ENCODE assay signal across 8 cellular contexts in genomic region chr1:224428713-224429112, GRCh38. TPM values are rescaled to one million over a fixed set of nuclear protein-coding genes. Genes with fewer than 3 reads are reported as not detected.
DNase-seq lines count a peak whose midpoint lies in the region; ATAC-seq, FAIRE-seq and TF ChIP-seq lines count a peak whose summit lies in the region.
"Not testable (repeated sequence)": the region's sequence is repeated elsewhere in the genome, so short reads cannot be mapped to it uniquely, and the experiment has no call there.

No MANE protein-coding gene starts in this region.

- H3K9ac ChIP-seq in K562 (ENCODE audit: insufficient read depth in 1 of 2, low read depth in 2 of 2, low read length in 2 of 2), result not testable (repeated sequence)

- ATAC-seq in T-helper 17 cell; activated T-cell treated with anti-CD3 and anti-CD28 coated beads, Interleukin-2, amount 50 U/mL, for 72 hours (replicated peaks in 1 of 2); K562; stimulated activated effector memory CD8-positive, alpha-beta T cell treated with anti-CD3 and anti-CD28 coated beads, Interleukin-12 subunit alpha, Interleukin-12 subunit beta, amount 100 ng/mL, for 72 hours: not testable (repeated sequence)

- not testable (repeated sequence) for H3K4me3 Mint-ChIP-seq in CD14-positive monocyte; HFFc6; endothelial cell (ENCODE audit: unreplicated experiment)
- H3K4me3 Mint-ChIP-seq in T-helper 17 cell (peak overlapping the region; percentile 25), osteocyte (ENCODE audit: unreplicated experiment) (peak overlapping the region; percentile 8)
- peak overlapping the region in 1 of 2 donors; percentile 49 for H3K4me3 Mint-ChIP-seq in activated T-cell treated with anti-CD3 and anti-CD28 coated beads, Interleukin-2, amount 50 U/mL, for 72 hours
- H3K4me3 Mint-ChIP-seq in stimulated activated effector memory CD8-positive, alpha-beta T cell treated with anti-CD3 and anti-CD28 coated beads, Interleukin-12 subunit alpha, Interleukin-12 subunit beta, amount 100 ng/mL, for 72 hours, result peak overlapping the region; percentile 34

- not testable (repeated sequence) for TF ChIP-seq RAD21 in K562 (CRISPR knock-in tag; conservative IDR thresholded peaks at IDR 0.05 in 1 of 2, IDR thresholded peaks at IDR 0.05 in 1 of 2)

- H3K27me3 ChIP-seq in K562 (ENCODE audit: control insufficient read depth in 2 of 2, insufficient read depth in 2 of 2, low read length in 2 of 2), result not testable (repeated sequence)

- H4K20me1 ChIP-seq in K562 (replicated peaks; ENCODE audit: control insufficient read depth, insufficient read depth, low read length), result peaks cover 17% of the 10 kb centered on the region

- not testable (repeated sequence) for H3K27me3 Mint-ChIP-seq in CD14-positive monocyte (ENCODE audit: low read depth in 3 of 3); HFFc6 (ENCODE audit: insufficient read depth); T-helper 17 cell; activated T-cell treated with anti-CD3 and anti-CD28 coated beads, Interleukin-2, amount 50 U/mL, for 72 hours (ENCODE audit: low read depth); osteocyte (ENCODE audit: unreplicated experiment)
- H3K27me3 Mint-ChIP-seq in endothelial cell (ENCODE audit: unreplicated experiment), result peaks cover 14% of the 10 kb centered on the region

- not testable (repeated sequence) for H3K27ac ChIP-seq in K562 (ENCODE audit: extremely low read depth, low read depth, low read length)

- peaks cover 50 to 61% of the 10 kb centered on the region in 2 donors for H3K36me3 Mint-ChIP-seq in CD14-positive monocyte
- H3K36me3 Mint-ChIP-seq in HFFc6 (ENCODE audit: low read depth), result peaks cover 73% of the 10 kb centered on the region
- H3K36me3 Mint-ChIP-seq in T-helper 17 cell (ENCODE audit: low read depth), result not testable (repeated sequence)
- peaks cover 15 to 40% of the 10 kb centered on the region in 2 donors for H3K36me3 Mint-ChIP-seq in activated T-cell treated with anti-CD3 and anti-CD28 coated beads, Interleukin-2, amount 50 U/mL, for 72 hours (ENCODE audit: insufficient read depth in 2 of 2)
- H3K36me3 Mint-ChIP-seq in endothelial cell (ENCODE audit: low read depth, unreplicated experiment), result peaks cover 35% of the 10 kb centered on the region
- peaks cover 43% of the 10 kb centered on the region for H3K36me3 Mint-ChIP-seq in osteocyte (ENCODE audit: unreplicated experiment)
- H3K36me3 Mint-ChIP-seq in stimulated activated effector memory CD8-positive, alpha-beta T cell treated with anti-CD3 and anti-CD28 coated beads, Interleukin-12 subunit alpha, Interleukin-12 subunit beta, amount 100 ng/mL, for 72 hours, result peaks cover 100% of the 10 kb centered on the region

- not testable (repeated sequence) for H3K9me3 Mint-ChIP-seq in CD14-positive monocyte; HFFc6; activated T-cell treated with anti-CD3 and anti-CD28 coated beads, Interleukin-2, amount 50 U/mL, for 72 hours; endothelial cell (ENCODE audit: unreplicated experiment); osteocyte (ENCODE audit: unreplicated experiment); stimulated activated effector memory CD8-positive, alpha-beta T cell treated with anti-CD3 and anti-CD28 coated beads, Interleukin-12 subunit alpha, Interleukin-12 subunit beta, amount 100 ng/mL, for 72 hours

- not testable (repeated sequence) for FAIRE-seq in K562 (lab: Jason Lieb, UNC)

- H3K4me3 ChIP-seq in K562, result not testable (repeated sequence)

- not testable (repeated sequence) for H3K9me1 ChIP-seq in K562 (ENCODE audit: control insufficient read depth, insufficient read depth, low read length)

- CTCF ChIA-PET in K562 (lab: Yijun Ruan, JAX; ENCODE audit: low intra/inter-chr PET ratio), result not testable (repeated sequence)

- peaks cover 3 to 21% of the 10 kb centered on the region in 2 experiments for H3K4me1 ChIP-seq in K562 (replicated peaks in 1 of 2; ENCODE audit: control insufficient read depth in 2 of 2, insufficient read depth in 2 of 2, low read length in 2 of 2)

- H3K9me3 ChIP-seq in T-helper 17 cell (ENCODE audit: control insufficient read depth, low read length, poor library complexity, severe bottlenecking); K562 (replicated peaks; ENCODE audit: control insufficient read depth, insufficient read depth, low read depth, low read length): not testable (repeated sequence)

- not testable (repeated sequence) for TF ChIP-seq CTCF in CD14-positive monocyte (IDR thresholded peaks at IDR 0.05); HFFc6 (IDR thresholded peaks at IDR 0.05); K562 (IDR thresholded peaks at IDR 0.05 in 2 of 3, conservative IDR thresholded peaks at IDR 0.05 in 1 of 3; ENCODE audit: insufficient read depth in 2 of 3, low read depth in 1 of 3, low read length in 3 of 3); endothelial cell (IDR thresholded peaks at IDR 0.05; ENCODE audit: unreplicated experiment); osteocyte (IDR thresholded peaks at IDR 0.05)

- peaks cover 71% of the 10 kb centered on the region for H3K79me2 ChIP-seq in K562 (ENCODE audit: control insufficient read depth, insufficient read depth, low read length)

- not testable (repeated sequence) for H3K4me2 ChIP-seq in K562 (ENCODE audit: insufficient read depth, low read length)

- peaks cover 36% of the 10 kb centered on the region for H3K4me1 Mint-ChIP-seq in CD14-positive monocyte
- H3K4me1 Mint-ChIP-seq in HFFc6 (ENCODE audit: low read depth), result peaks cover 83% of the 10 kb centered on the region
- peaks cover 48% of the 10 kb centered on the region for H3K4me1 Mint-ChIP-seq in T-helper 17 cell
- peaks cover 72% of the 10 kb centered on the region for H3K4me1 Mint-ChIP-seq in activated T-cell treated with anti-CD3 and anti-CD28 coated beads, Interleukin-2, amount 50 U/mL, for 72 hours (ENCODE audit: low read depth)
- peaks cover 31% of the 10 kb centered on the region for H3K4me1 Mint-ChIP-seq in endothelial cell (ENCODE audit: unreplicated experiment)
- H3K4me1 Mint-ChIP-seq in osteocyte (ENCODE audit: unreplicated experiment), result peaks cover 65% of the 10 kb centered on the region
- H3K4me1 Mint-ChIP-seq in stimulated activated effector memory CD8-positive, alpha-beta T cell treated with anti-CD3 and anti-CD28 coated beads, Interleukin-12 subunit alpha, Interleukin-12 subunit beta, amount 100 ng/mL, for 72 hours, result peaks cover 51% of the 10 kb centered on the region

- intact Hi-C loops in CD14-positive monocyte (cut with micrococcal nuclease); K562 (cut with micrococcal nuclease): not testable (repeated sequence)

- not testable (repeated sequence) for H2AFZ ChIP-seq in K562 (ENCODE audit: low read depth, low read length)

- peak overlapping the region in 6 of 7 donors; percentile 19 to 73 (median 66) for H3K27ac Mint-ChIP-seq in CD14-positive monocyte
- peak overlapping the region; percentile 64 for H3K27ac Mint-ChIP-seq in HFFc6
- not testable (repeated sequence) for H3K27ac Mint-ChIP-seq in T-helper 17 cell
- H3K27ac Mint-ChIP-seq in activated T-cell treated with anti-CD3 and anti-CD28 coated beads, Interleukin-2, amount 50 U/mL, for 72 hours, result peak overlapping the region; percentile 87
- peak overlapping the region; percentile 24 for H3K27ac Mint-ChIP-seq in endothelial cell (ENCODE audit: unreplicated experiment)
- peak overlapping the region; percentile 61 for H3K27ac Mint-ChIP-seq in osteocyte (ENCODE audit: unreplicated experiment)
- peak overlapping the region; percentile 48 for H3K27ac Mint-ChIP-seq in stimulated activated effector memory CD8-positive, alpha-beta T cell treated with anti-CD3 and anti-CD28 coated beads, Interleukin-12 subunit alpha, Interleukin-12 subunit beta, amount 100 ng/mL, for 72 hours

- not testable (repeated sequence) for TF ChIP-seq EP300 in K562 (IDR thresholded peaks at IDR 0.05; ENCODE audit: low read length)

- POLR2A ChIA-PET in K562 (lab: Yijun Ruan, JAX), result interaction anchor here (1.0 to 1.1 kb wide), 2 partner anchors 17 to 21 kb away, joined by 3 read pairs; no protein-coding TSS in a partner anchor

- in situ Hi-C loops in K562 (cut with MboI), result not testable (repeated sequence)

- BruUV-seq in K562 (replicated peaks; lab: Mats Ljungman, UMichigan), result not testable (repeated sequence)

- not testable (repeated sequence) for DNase-seq in CD14-positive monocyte (ENCODE audit: low spot score); HFFc6; T-helper 17 cell; activated T-cell treated with anti-CD3 and anti-CD28 coated beads, Interleukin-2, amount 50 U/mL, for 72 hours; K562 (ENCODE audit: extremely low read depth in 1 of 4, low spot score in 3 of 4); endothelial cell (ENCODE audit: low spot score); osteocyte (ENCODE audit: extremely low spot score, unreplicated experiment); stimulated activated effector memory CD8-positive, alpha-beta T cell treated with anti-CD3 and anti-CD28 coated beads, Interleukin-12 subunit alpha, Interleukin-12 subunit beta, amount 100 ng/mL, for 72 hours (ENCODE audit: low spot score in 2 of 2)

- 76% methylated on average over 7 of the region's 7 CpGs for WGBS in K562 (ENCODE audit: insufficient coverage, low coverage, missing lambda C conversion rate)

- TF ChIP-seq POLR2A in K562 (conservative IDR thresholded peaks at IDR 0.05), result not testable (repeated sequence)

- peaks cover 63% of the 10 kb centered on the region for H3K36me3 ChIP-seq in K562 (ENCODE audit: control insufficient read depth, insufficient read depth, low read length)

RNA-seq across cellular contexts. Expression of gene WDR26, which starts 5.9 kb away (rescaled TPM):
- polyA plus RNA-seq in CD14-positive monocyte (1 to 10 TPM; 2.7 to 4.0 TPM), K562 (2011; rRNA removed) (40.3 and 54.4 TPM in 2 replicates), K562 (2014; fragmentation: Illumina TruSeq; extraction: Trizol) (52.3 and 55.7 TPM in 2 replicates), K562 (2014; fragmentation: Nextera tagmentation; extraction: Ambion mirVana) (10 to 100 TPM; 11.5 to 14.3 TPM), K562 (2014; rRNA removed) (39.7 and 58.2 TPM in 2 replicates)
- 100 to 1,000 TPM in 1 of 6 experiments, 10 to 100 TPM in 5; 85.4 to 105 (median 90.8) TPM for total RNA-seq in HFFc6 (2021; fragmentation: NEBNext Ultra II Directional; extraction: Animal tissue kit (Norgen Biotek cat#: 25700))
- total RNA-seq in T-helper 17 cell (100 to 1,000 TPM; 157 to 176 TPM), K562 (2014; rRNA removed) (21.2 and 26.6 TPM in 2 replicates), K562 (2014; rRNA removed; fragmentation: Illumina TruSeq; extraction: Trizol) (39.8 and 41.0 TPM in 2 replicates), K562 (2015; rRNA removed; fragmentation: Illumina TruSeq; extraction: Trizol) (30.4 and 31.2 TPM in 2 replicates), K562 (2021) (54.6 and 66.0 TPM in 2 replicates), endothelial cell (ENCODE audit: unreplicated experiment) (126 TPM), osteocyte (106 and 111 TPM in 2 replicates)
- 10 to 100 TPM; 82.2 to 92.2 TPM for total RNA-seq in activated T-cell treated with anti-CD3 and anti-CD28 coated beads, Interleukin-2, amount 50 U/mL, for 72 hours
- total RNA-seq in K562 (2011; cell fraction: chromatin; rRNA removed; ENCODE audit: low replicate concordance), result 190 and 413 TPM in 2 replicates
- 79.0 and 101 TPM in 2 replicates for total RNA-seq in K562 (2011; cell fraction: nucleolus; rRNA removed)
- 192 and 302 TPM in 2 replicates for total RNA-seq in K562 (2011; cell fraction: nucleoplasm; rRNA removed)
- 10.4 and 16.7 TPM in 2 replicates for polyA plus RNA-seq in K562 (2011; cell fraction: cytosol; rRNA removed)
- polyA plus RNA-seq in K562 (2011; cell fraction: nucleus; rRNA removed), result 86.9 and 97.7 TPM in 2 replicates
- polyA plus RNA-seq in K562 (2012), result 42.7 and 48.1 TPM in 2 replicates
- polyA minus RNA-seq in K562 (2011; rRNA and poly(A)+ RNA removed), result 88.0 and 101 TPM in 2 replicates
- 50.0 and 56.2 TPM in 2 replicates for polyA minus RNA-seq in K562 (2011; cell fraction: cytosol; rRNA and poly(A)+ RNA removed)
- 73.2 and 92.6 TPM in 2 replicates for polyA minus RNA-seq in K562 (2011; cell fraction: nucleus; rRNA and poly(A)+ RNA removed)
